ENCODE assay signal across 8 cellular contexts in genomic region chr2:105398522-105399206, GRCh38. TPM values are rescaled to one million over a fixed set of nuclear protein-coding genes. Genes with fewer than 3 reads are reported as not detected.
DNase-seq lines count a peak whose midpoint lies in the region; ATAC-seq and TF ChIP-seq lines count a peak whose summit lies in the region.

A gene with protein sequence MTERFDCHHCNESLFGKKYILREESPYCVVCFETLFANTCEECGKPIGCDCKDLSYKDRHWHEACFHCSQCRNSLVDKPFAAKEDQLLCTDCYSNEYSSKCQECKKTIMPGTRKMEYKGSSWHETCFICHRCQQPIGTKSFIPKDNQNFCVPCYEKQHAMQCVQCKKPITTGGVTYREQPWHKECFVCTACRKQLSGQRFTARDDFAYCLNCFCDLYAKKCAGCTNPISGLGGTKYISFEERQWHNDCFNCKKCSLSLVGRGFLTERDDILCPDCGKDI (minus strand): TSS chr2:105399051. CDS start chr2:105386516, 12,535 bp downstream.

- no peaks in the 10 kb centered on the region for H4K20me1 ChIP-seq in fibroblast of lung (ENCODE audit: control insufficient read depth, extremely low read depth, insufficient read depth, low read length)

- H3K4me2 ChIP-seq in fibroblast of lung (ENCODE audit: extremely low read depth, insufficient read depth, low read length) = peak within 1 kb of the TSS; percentile 48

- peak within 1 kb of the TSS; percentile 85 for H3K4me3 Mint-ChIP-seq in CD8-positive, alpha-beta T cell
- H3K4me3 Mint-ChIP-seq in natural killer cell = peak within 1 kb of the TSS; percentile 73

- peak within 1 kb of the TSS; percentile 88 for H3K4me3 ChIP-seq in CD8-positive, alpha-beta T cell (ENCODE audit: low read depth, low read length)
- H3K4me3 ChIP-seq in fibroblast of lung (replicated peaks in 1 of 4; ENCODE audit: control extremely low read depth in 1 of 4, insufficient read depth in 1 of 4, low read depth in 3 of 4, low read length in 4 of 4) = peak within 1 kb of the TSS; percentile 73 to 99 (median 93)

- POLR2A ChIA-PET in CD8-positive, alpha-beta T cell (lab: Charles Lee) = no interaction called here

- peak within 1 kb of the TSS; percentile 17 for H3K27ac ChIP-seq in CD8-positive, alpha-beta T cell (ENCODE audit: low read depth, low read length)
- H3K27ac ChIP-seq in fibroblast of lung (ENCODE audit: insufficient read depth, low read length) = peak within 1 kb of the TSS; percentile 98

- no peaks in the 10 kb centered on the region for H3K9me3 ChIP-seq in CD8-positive, alpha-beta T cell (ENCODE audit: low read length)
- H3K9me3 ChIP-seq in fibroblast of lung (ENCODE audit: control insufficient read depth, insufficient read depth, low read depth, low read length) = no peaks in the 10 kb centered on the region

- TF ChIP-seq CTCF in CD8-positive, alpha-beta T cell (IDR thresholded peaks at IDR 0.05) = peak; percentile 48
- TF ChIP-seq CTCF in fibroblast of lung (conservative IDR thresholded peaks at IDR 0.05 in 1 of 2, IDR thresholded peaks at IDR 0.05 in 1 of 2; ENCODE audit: low read depth in 1 of 2, low read length in 2 of 2) = peak; percentile 21 to 35
- TF ChIP-seq CTCF in natural killer cell (IDR thresholded peaks at IDR 0.05) = peak; percentile 24

- ATAC-seq in CD8-positive, alpha-beta T cell = peak; percentile 97
- peak; percentile 100 for ATAC-seq in GM19372 (IDR thresholded peaks at IDR 0.05; ENCODE audit: low read depth, unreplicated experiment)
- peak; percentile 99 for ATAC-seq in HG03460 (IDR thresholded peaks at IDR 0.05; ENCODE audit: unreplicated experiment)
- ATAC-seq in natural killer cell = peak; percentile 91 to 99 (median 98)
- ATAC-seq in stimulated activated naive CD8-positive, alpha-beta T cell treated with anti-CD3 and anti-CD28 coated beads, Interleukin-15, Interleukin-2, amounts not matched to agents 100 U/mL and 50 U/mL, for 24 hours = peak; percentile 87

- H3K4me1 ChIP-seq in CD8-positive, alpha-beta T cell (ENCODE audit: insufficient read depth, low read length) = peaks cover 13% of the 10 kb centered on the region
- H3K4me1 ChIP-seq in fibroblast of lung (ENCODE audit: control insufficient read depth, extremely low read depth, insufficient read depth, low read length) = peaks cover 13% of the 10 kb centered on the region

- H3K79me2 ChIP-seq in fibroblast of lung (ENCODE audit: control insufficient read depth, insufficient read depth, low read length) = peaks cover 47% of the 10 kb centered on the region

- H2AFZ ChIP-seq in fibroblast of lung (ENCODE audit: low read length) = no peak within 1 kb of the TSS

- H3K36me3 ChIP-seq in CD8-positive, alpha-beta T cell (ENCODE audit: insufficient read depth, low read length) = no peaks in the 10 kb centered on the region
- H3K36me3 ChIP-seq in fibroblast of lung (ENCODE audit: control insufficient read depth, insufficient read depth, low read length) = peaks cover 12% of the 10 kb centered on the region

- CTCF ChIA-PET in CD8-positive, alpha-beta T cell (lab: Charles Lee) = interaction anchor here (0.5 to 1.2 kb wide), 2 partner anchors 28 to 168 kb away, joined by 3 read pairs; no protein-coding TSS in a partner anchor

- H3K4me1 Mint-ChIP-seq in CD8-positive, alpha-beta T cell (ENCODE audit: low read depth) = peaks cover 12% of the 10 kb centered on the region
- H3K4me1 Mint-ChIP-seq in natural killer cell = peaks cover 0 to 6% of the 10 kb centered on the region in 2 donors

- intact Hi-C loops in CD8-positive, alpha-beta T cell (cut with DNase I, micrococcal nuclease) = loop anchor here in 1 of 2 experiments (5.0 kb wide), 1 partner anchor 61 kb away; the partner anchor contains the start of gene C2orf49
- intact Hi-C loops in natural killer cell (cut with micrococcal nuclease) = no loop called here

- peak; percentile 37 to 77 (median 59) for DNase-seq in CD8-positive, alpha-beta T cell
- DNase-seq in activated T-helper 1 cell treated with Interleukin-2 at 50 U/mL for 16 hours (ENCODE audit: low read depth) (peak; percentile 36), fibroblast of lung (ENCODE audit: low read depth in 2 of 2) (peak; percentile 84), natural killer cell (peak; percentile 52)
- peak; percentile 77 for DNase-seq in stimulated activated naive CD8-positive, alpha-beta T cell treated with anti-CD3 and anti-CD28 coated beads, Interleukin-15, Interleukin-2, amounts not matched to agents 100 U/mL and 50 U/mL, for 24 hours

- peak within 1 kb of the TSS; percentile 80 for H3K27ac Mint-ChIP-seq in CD8-positive, alpha-beta T cell
- H3K27ac Mint-ChIP-seq in natural killer cell = peak within 1 kb of the TSS in 1 of 2 donors; percentile 74

- H3K9ac ChIP-seq in fibroblast of lung (ENCODE audit: insufficient read depth, low read length) = peak within 1 kb of the TSS; percentile 99

- peaks cover 21% of the 10 kb centered on the region for H3K27me3 Mint-ChIP-seq in CD8-positive, alpha-beta T cell (ENCODE audit: low read depth)
- peaks cover 30 to 42% of the 10 kb centered on the region in 2 donors for H3K27me3 Mint-ChIP-seq in natural killer cell (ENCODE audit: low read depth in 2 of 2)

- peaks cover 1% of the 10 kb centered on the region for H3K36me3 Mint-ChIP-seq in CD8-positive, alpha-beta T cell
- H3K36me3 Mint-ChIP-seq in natural killer cell = no peaks in the 10 kb centered on the region

- H3K27me3 ChIP-seq in CD8-positive, alpha-beta T cell (ENCODE audit: insufficient read depth, low read length) = peaks cover 3% of the 10 kb centered on the region
- no peaks in the 10 kb centered on the region for H3K27me3 ChIP-seq in fibroblast of lung (ENCODE audit: control insufficient read depth, insufficient read depth, low read length)

- H3K9me3 Mint-ChIP-seq in CD8-positive, alpha-beta T cell = no peaks in the 10 kb centered on the region
- no peaks in the 10 kb centered on the region for H3K9me3 Mint-ChIP-seq in natural killer cell

TF ChIP-seq in PFSK-1, 5 proteins besides CTCF, POLR2A, EP300 and RAD21:
- TF ChIP-seq, protein P1, sequence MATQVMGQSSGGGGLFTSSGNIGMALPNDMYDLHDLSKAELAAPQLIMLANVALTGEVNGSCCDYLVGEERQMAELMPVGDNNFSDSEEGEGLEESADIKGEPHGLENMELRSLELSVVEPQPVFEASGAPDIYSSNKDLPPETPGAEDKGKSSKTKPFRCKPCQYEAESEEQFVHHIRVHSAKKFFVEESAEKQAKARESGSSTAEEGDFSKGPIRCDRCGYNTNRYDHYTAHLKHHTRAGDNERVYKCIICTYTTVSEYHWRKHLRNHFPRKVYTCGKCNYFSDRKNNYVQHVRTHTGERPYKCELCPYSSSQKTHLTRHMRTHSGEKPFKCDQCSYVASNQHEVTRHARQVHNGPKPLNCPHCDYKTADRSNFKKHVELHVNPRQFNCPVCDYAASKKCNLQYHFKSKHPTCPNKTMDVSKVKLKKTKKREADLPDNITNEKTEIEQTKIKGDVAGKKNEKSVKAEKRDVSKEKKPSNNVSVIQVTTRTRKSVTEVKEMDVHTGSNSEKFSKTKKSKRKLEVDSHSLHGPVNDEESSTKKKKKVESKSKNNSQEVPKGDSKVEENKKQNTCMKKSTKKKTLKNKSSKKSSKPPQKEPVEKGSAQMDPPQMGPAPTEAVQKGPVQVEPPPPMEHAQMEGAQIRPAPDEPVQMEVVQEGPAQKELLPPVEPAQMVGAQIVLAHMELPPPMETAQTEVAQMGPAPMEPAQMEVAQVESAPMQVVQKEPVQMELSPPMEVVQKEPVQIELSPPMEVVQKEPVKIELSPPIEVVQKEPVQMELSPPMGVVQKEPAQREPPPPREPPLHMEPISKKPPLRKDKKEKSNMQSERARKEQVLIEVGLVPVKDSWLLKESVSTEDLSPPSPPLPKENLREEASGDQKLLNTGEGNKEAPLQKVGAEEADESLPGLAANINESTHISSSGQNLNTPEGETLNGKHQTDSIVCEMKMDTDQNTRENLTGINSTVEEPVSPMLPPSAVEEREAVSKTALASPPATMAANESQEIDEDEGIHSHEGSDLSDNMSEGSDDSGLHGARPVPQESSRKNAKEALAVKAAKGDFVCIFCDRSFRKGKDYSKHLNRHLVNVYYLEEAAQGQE (IDR thresholded peaks at IDR 0.05; ENCODE audit: insufficient read depth in 1 of 2, low read depth in 2 of 2, low read length in 2 of 2) = no peak
- TF ChIP-seq SIN3A (IDR thresholded peaks at IDR 0.05; ENCODE audit: borderline replicate concordance, insufficient read depth, low read length) (no peak), FOXP2 (optimal IDR thresholded peaks at IDR 0.05; ENCODE audit: borderline replicate concordance, extremely low read depth, extremely low read length, insufficient read depth) (peak; percentile 79), TAF1 (IDR thresholded peaks at IDR 0.05; ENCODE audit: borderline replicate concordance, insufficient read depth, low read length) (0 out of 2 replicates have a peak, but pooled peaks have one; percentile 30), POLR2AphosphoS5 (IDR thresholded peaks at IDR 0.05; ENCODE audit: low read depth, low read length) (peak; percentile 58)

RNA-seq across cellular contexts. Expression of the gene that starts here (rescaled TPM):
- under 1 TPM; 0.38 to 0.64 TPM for total RNA-seq in CD8-positive, alpha-beta T cell
- 46.2 TPM for polyA plus RNA-seq in PFSK-1 (2012; ENCODE audit: insufficient read length, low read depth)
- 120 and 144 TPM in 2 replicates for total RNA-seq in fibroblast of lung
- 415 and 421 TPM in 2 replicates for polyA plus RNA-seq in fibroblast of lung
- 318 and 323 TPM in 2 replicates for polyA plus RNA-seq in fibroblast of lung (2012)
- 483 and 485 TPM in 2 replicates for polyA minus RNA-seq in fibroblast of lung (ENCODE audit: low replicate concordance)
- total RNA-seq in natural killer cell = 1 to 10 TPM in 1 of 3 donors, under 1 TPM in 2; 0.26 to 1.3 (median 0.84) TPM

Comparison
In these comparisons a context has a peak if more than half of its experiments do, and no peak if none do; other contexts are left out.
1. Peak in every context shown above with its lines: DNase-seq, ATAC-seq, H3K4me3 ChIP-seq and H3K27ac ChIP-seq.
2. RNA of the gene that starts here (total RNA-seq): 120 to 144 TPM in fibroblast of lung; 0.26 to 1.3 TPM in natural killer cell and 0.38 to 0.64 TPM in CD8-positive, alpha-beta T cell; every median in the first group is over 10 times any median in the second.
3. Peak in DNase-seq, ATAC-seq, H3K4me3 ChIP-seq and H3K27ac ChIP-seq in CD8-positive, alpha-beta T cell; RNA of the gene not detected or under 1 TPM.